ENCODE assay signal across 1 cellular context in the genomic region with DNA sequence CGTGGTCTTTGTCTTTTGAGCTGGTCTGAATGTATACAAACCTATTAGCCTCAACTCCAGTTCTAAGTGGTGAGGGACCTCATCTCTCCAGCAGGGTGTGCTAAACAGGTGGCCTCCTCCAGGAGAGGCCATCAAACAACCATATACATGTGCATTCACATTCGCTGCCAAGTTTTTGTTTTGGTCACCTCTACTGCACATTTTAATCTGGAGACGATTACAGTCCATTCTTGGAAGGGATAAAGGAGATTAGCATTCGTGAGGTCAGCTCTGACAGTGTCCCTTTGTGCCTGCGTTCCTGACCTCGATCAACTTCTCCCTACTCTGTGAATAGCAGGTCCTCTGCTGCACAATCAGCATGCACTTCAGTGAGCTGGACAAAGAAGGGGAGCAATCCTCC.
TF ChIP-seq lines count a peak whose summit lies in the region.

No MANE protein-coding gene starts in this region.

TF ChIP-seq in K562, 482 proteins besides CTCF, POLR2A, EP300 and RAD21 (continued from another document and continues in another):
- TF ChIP-seq KDM5B (IDR thresholded peaks at IDR 0.05; ENCODE audit: insufficient replicate concordance, low read depth, low read length) (no peak), SMC3 (conservative IDR thresholded peaks at IDR 0.05; ENCODE audit: insufficient read depth, low read depth, low read length) (peak; percentile 58), MCM7 (IDR thresholded peaks at IDR 0.05) (no peak), TCF3 (CRISPR knock-in tag; IDR thresholded peaks at IDR 0.05) (no peak), C11orf30 (IDR thresholded peaks at IDR 0.05; ENCODE audit: low read depth) (no peak), PTBP1 (IDR thresholded peaks at IDR 0.05; ENCODE audit: low read depth, low read length) (no peak), RB1 (IDR thresholded peaks at IDR 0.05; ENCODE audit: low read depth) (0 out of 2 replicates have a peak, but pooled peaks have one; percentile 26), NR4A1 (CRISPR knock-in tag; IDR thresholded peaks at IDR 0.05) (no peak), NR4A1 (tag; IDR thresholded peaks at IDR 0.05) (no peak), ZNF764 (CRISPR knock-in tag; IDR thresholded peaks at IDR 0.05; ENCODE audit: low read depth) (peak; percentile 92), ZNF12 (CRISPR knock-in tag; IDR thresholded peaks at IDR 0.05) (0 out of 2 replicates have a peak, but pooled peaks have one; percentile 47), L3MBTL2 (IDR thresholded peaks at IDR 0.05) (peak; percentile 73), SRSF9 (IDR thresholded peaks at IDR 0.05; ENCODE audit: borderline replicate concordance, low read depth, low read length) (no peak), TBL1XR1 (IDR thresholded peaks at IDR 0.05; ENCODE audit: low read length in 2 of 2) (no peak), ZNF384 (IDR thresholded peaks at IDR 0.05; ENCODE audit: low read depth, low read length) (no peak), ZNF589 (CRISPR knock-in tag; IDR thresholded peaks at IDR 0.05; ENCODE audit: low read depth) (no peak), TGIF2 (CRISPR knock-in tag; IDR thresholded peaks at IDR 0.05) (no peak)
- TF ChIP-seq, protein P1, sequence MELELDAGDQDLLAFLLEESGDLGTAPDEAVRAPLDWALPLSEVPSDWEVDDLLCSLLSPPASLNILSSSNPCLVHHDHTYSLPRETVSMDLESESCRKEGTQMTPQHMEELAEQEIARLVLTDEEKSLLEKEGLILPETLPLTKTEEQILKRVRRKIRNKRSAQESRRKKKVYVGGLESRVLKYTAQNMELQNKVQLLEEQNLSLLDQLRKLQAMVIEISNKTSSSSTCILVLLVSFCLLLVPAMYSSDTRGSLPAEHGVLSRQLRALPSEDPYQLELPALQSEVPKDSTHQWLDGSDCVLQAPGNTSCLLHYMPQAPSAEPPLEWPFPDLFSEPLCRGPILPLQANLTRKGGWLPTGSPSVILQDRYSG (tag; conservative IDR thresholded peaks at IDR 0.05; ENCODE audit: low read depth) = no peak
- TF ChIP-seq, protein P2, sequence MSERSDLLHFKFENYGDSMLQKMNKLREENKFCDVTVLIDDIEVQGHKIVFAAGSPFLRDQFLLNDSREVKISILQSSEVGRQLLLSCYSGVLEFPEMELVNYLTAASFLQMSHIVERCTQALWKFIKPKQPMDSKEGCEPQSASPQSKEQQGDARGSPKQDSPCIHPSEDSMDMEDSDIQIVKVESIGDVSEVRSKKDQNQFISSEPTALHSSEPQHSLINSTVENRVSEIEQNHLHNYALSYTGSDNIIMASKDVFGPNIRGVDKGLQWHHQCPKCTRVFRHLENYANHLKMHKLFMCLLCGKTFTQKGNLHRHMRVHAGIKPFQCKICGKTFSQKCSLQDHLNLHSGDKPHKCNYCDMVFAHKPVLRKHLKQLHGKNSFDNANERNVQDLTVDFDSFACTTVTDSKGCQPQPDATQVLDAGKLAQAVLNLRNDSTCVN (CRISPR knock-in tag; IDR thresholded peaks at IDR 0.05) = no peak
- TF ChIP-seq, protein P3, sequence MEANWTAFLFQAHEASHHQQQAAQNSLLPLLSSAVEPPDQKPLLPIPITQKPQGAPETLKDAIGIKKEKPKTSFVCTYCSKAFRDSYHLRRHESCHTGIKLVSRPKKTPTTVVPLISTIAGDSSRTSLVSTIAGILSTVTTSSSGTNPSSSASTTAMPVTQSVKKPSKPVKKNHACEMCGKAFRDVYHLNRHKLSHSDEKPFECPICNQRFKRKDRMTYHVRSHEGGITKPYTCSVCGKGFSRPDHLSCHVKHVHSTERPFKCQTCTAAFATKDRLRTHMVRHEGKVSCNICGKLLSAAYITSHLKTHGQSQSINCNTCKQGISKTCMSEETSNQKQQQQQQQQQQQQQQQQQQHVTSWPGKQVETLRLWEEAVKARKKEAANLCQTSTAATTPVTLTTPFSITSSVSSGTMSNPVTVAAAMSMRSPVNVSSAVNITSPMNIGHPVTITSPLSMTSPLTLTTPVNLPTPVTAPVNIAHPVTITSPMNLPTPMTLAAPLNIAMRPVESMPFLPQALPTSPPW (CRISPR knock-in tag; IDR thresholded peaks at IDR 0.05) = no peak
- TF ChIP-seq, protein P4, sequence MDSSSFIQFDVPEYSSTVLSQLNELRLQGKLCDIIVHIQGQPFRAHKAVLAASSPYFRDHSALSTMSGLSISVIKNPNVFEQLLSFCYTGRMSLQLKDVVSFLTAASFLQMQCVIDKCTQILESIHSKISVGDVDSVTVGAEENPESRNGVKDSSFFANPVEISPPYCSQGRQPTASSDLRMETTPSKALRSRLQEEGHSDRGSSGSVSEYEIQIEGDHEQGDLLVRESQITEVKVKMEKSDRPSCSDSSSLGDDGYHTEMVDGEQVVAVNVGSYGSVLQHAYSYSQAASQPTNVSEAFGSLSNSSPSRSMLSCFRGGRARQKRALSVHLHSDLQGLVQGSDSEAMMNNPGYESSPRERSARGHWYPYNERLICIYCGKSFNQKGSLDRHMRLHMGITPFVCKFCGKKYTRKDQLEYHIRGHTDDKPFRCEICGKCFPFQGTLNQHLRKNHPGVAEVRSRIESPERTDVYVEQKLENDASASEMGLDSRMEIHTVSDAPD (CRISPR knock-in tag; IDR thresholded peaks at IDR 0.05) = no peak
- TF ChIP-seq, protein P5, sequence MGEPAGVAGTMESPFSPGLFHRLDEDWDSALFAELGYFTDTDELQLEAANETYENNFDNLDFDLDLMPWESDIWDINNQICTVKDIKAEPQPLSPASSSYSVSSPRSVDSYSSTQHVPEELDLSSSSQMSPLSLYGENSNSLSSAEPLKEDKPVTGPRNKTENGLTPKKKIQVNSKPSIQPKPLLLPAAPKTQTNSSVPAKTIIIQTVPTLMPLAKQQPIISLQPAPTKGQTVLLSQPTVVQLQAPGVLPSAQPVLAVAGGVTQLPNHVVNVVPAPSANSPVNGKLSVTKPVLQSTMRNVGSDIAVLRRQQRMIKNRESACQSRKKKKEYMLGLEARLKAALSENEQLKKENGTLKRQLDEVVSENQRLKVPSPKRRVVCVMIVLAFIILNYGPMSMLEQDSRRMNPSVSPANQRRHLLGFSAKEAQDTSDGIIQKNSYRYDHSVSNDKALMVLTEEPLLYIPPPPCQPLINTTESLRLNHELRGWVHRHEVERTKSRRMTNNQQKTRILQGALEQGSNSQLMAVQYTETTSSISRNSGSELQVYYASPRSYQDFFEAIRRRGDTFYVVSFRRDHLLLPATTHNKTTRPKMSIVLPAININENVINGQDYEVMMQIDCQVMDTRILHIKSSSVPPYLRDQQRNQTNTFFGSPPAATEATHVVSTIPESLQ (CRISPR knock-in tag; IDR thresholded peaks at IDR 0.05) = no peak
- TF ChIP-seq, protein P6, sequence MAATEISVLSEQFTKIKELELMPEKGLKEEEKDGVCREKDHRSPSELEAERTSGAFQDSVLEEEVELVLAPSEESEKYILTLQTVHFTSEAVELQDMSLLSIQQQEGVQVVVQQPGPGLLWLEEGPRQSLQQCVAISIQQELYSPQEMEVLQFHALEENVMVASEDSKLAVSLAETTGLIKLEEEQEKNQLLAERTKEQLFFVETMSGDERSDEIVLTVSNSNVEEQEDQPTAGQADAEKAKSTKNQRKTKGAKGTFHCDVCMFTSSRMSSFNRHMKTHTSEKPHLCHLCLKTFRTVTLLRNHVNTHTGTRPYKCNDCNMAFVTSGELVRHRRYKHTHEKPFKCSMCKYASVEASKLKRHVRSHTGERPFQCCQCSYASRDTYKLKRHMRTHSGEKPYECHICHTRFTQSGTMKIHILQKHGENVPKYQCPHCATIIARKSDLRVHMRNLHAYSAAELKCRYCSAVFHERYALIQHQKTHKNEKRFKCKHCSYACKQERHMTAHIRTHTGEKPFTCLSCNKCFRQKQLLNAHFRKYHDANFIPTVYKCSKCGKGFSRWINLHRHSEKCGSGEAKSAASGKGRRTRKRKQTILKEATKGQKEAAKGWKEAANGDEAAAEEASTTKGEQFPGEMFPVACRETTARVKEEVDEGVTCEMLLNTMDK (IDR thresholded peaks at IDR 0.05; ENCODE audit: borderline replicate concordance, insufficient read depth, low read depth, low read length, poor library complexity, severe bottlenecking) = peak; percentile 15
- TF ChIP-seq, protein P7, sequence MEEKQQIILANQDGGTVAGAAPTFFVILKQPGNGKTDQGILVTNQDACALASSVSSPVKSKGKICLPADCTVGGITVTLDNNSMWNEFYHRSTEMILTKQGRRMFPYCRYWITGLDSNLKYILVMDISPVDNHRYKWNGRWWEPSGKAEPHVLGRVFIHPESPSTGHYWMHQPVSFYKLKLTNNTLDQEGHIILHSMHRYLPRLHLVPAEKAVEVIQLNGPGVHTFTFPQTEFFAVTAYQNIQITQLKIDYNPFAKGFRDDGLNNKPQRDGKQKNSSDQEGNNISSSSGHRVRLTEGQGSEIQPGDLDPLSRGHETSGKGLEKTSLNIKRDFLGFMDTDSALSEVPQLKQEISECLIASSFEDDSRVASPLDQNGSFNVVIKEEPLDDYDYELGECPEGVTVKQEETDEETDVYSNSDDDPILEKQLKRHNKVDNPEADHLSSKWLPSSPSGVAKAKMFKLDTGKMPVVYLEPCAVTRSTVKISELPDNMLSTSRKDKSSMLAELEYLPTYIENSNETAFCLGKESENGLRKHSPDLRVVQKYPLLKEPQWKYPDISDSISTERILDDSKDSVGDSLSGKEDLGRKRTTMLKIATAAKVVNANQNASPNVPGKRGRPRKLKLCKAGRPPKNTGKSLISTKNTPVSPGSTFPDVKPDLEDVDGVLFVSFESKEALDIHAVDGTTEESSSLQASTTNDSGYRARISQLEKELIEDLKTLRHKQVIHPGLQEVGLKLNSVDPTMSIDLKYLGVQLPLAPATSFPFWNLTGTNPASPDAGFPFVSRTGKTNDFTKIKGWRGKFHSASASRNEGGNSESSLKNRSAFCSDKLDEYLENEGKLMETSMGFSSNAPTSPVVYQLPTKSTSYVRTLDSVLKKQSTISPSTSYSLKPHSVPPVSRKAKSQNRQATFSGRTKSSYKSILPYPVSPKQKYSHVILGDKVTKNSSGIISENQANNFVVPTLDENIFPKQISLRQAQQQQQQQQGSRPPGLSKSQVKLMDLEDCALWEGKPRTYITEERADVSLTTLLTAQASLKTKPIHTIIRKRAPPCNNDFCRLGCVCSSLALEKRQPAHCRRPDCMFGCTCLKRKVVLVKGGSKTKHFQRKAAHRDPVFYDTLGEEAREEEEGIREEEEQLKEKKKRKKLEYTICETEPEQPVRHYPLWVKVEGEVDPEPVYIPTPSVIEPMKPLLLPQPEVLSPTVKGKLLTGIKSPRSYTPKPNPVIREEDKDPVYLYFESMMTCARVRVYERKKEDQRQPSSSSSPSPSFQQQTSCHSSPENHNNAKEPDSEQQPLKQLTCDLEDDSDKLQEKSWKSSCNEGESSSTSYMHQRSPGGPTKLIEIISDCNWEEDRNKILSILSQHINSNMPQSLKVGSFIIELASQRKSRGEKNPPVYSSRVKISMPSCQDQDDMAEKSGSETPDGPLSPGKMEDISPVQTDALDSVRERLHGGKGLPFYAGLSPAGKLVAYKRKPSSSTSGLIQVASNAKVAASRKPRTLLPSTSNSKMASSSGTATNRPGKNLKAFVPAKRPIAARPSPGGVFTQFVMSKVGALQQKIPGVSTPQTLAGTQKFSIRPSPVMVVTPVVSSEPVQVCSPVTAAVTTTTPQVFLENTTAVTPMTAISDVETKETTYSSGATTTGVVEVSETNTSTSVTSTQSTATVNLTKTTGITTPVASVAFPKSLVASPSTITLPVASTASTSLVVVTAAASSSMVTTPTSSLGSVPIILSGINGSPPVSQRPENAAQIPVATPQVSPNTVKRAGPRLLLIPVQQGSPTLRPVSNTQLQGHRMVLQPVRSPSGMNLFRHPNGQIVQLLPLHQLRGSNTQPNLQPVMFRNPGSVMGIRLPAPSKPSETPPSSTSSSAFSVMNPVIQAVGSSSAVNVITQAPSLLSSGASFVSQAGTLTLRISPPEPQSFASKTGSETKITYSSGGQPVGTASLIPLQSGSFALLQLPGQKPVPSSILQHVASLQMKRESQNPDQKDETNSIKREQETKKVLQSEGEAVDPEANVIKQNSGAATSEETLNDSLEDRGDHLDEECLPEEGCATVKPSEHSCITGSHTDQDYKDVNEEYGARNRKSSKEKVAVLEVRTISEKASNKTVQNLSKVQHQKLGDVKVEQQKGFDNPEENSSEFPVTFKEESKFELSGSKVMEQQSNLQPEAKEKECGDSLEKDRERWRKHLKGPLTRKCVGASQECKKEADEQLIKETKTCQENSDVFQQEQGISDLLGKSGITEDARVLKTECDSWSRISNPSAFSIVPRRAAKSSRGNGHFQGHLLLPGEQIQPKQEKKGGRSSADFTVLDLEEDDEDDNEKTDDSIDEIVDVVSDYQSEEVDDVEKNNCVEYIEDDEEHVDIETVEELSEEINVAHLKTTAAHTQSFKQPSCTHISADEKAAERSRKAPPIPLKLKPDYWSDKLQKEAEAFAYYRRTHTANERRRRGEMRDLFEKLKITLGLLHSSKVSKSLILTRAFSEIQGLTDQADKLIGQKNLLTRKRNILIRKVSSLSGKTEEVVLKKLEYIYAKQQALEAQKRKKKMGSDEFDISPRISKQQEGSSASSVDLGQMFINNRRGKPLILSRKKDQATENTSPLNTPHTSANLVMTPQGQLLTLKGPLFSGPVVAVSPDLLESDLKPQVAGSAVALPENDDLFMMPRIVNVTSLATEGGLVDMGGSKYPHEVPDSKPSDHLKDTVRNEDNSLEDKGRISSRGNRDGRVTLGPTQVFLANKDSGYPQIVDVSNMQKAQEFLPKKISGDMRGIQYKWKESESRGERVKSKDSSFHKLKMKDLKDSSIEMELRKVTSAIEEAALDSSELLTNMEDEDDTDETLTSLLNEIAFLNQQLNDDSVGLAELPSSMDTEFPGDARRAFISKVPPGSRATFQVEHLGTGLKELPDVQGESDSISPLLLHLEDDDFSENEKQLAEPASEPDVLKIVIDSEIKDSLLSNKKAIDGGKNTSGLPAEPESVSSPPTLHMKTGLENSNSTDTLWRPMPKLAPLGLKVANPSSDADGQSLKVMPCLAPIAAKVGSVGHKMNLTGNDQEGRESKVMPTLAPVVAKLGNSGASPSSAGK (IDR thresholded peaks at IDR 0.05) = peak; percentile 50; the same call in 1 of the 2 replicates
- TF ChIP-seq, protein P8, sequence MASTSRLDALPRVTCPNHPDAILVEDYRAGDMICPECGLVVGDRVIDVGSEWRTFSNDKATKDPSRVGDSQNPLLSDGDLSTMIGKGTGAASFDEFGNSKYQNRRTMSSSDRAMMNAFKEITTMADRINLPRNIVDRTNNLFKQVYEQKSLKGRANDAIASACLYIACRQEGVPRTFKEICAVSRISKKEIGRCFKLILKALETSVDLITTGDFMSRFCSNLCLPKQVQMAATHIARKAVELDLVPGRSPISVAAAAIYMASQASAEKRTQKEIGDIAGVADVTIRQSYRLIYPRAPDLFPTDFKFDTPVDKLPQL (IDR thresholded peaks at IDR 0.05; ENCODE audit: extremely low read depth, insufficient read length) = no peak
- TF ChIP-seq, protein P9, sequence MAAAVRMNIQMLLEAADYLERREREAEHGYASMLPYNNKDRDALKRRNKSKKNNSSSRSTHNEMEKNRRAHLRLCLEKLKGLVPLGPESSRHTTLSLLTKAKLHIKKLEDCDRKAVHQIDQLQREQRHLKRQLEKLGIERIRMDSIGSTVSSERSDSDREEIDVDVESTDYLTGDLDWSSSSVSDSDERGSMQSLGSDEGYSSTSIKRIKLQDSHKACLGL (CRISPR knock-in tag; IDR thresholded peaks at IDR 0.05; ENCODE audit: borderline replicate concordance, poor library complexity, severe bottlenecking) = no peak
- TF ChIP-seq, protein P10, sequence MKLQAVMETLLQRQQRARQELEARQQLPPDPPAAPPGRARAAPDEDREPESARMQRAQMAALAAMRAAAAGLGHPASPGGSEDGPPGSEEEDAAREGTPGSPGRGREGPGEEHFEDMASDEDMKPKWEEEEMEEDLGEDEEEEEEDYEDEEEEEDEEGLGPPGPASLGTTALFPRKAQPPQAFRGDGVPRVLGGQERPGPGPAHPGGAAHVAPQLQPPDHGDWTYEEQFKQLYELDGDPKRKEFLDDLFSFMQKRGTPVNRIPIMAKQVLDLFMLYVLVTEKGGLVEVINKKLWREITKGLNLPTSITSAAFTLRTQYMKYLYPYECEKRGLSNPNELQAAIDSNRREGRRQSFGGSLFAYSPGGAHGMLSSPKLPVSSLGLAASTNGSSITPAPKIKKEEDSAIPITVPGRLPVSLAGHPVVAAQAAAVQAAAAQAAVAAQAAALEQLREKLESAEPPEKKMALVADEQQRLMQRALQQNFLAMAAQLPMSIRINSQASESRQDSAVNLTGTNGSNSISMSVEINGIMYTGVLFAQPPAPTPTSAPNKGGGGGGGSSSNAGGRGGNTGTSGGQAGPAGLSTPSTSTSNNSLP (IDR thresholded peaks at IDR 0.05; ENCODE audit: borderline replicate concordance, low read depth, low read length) = no peak
